ENCODE assay signal across 8 cellular contexts in the genomic region with DNA sequence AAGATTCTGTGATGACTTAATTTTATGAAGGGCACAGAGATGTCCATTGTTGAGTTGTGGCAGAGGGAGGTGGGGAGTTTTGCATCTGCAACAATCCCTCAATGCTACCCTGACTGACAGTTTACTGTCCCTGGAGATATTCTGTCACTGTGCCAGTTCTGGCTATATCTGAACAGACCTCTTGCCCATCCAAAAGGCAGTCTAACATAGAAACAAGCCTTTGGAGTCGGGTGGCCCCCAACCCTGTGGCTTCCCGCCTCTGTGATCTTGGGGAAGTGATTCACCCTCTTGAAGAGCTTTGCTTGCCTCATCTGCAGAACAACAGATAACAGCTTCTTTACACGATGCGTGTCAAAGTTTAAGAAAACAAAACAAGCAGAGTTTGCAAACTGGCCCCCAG. TPM values are rescaled to one million over a fixed set of nuclear protein-coding genes. Genes with fewer than 3 reads are reported as not detected.
DNase-seq lines count a peak whose midpoint lies in the region; ATAC-seq, FAIRE-seq and TF ChIP-seq lines count a peak whose summit lies in the region.
"Had no signal": no experiment of that assay in that cellular context is flagged by ENCODE, and none has a peak within 500 bp of the region (broad histone marks: within the 10 kb centered on the region; RNA-seq: fewer than 3 reads in every experiment).

No MANE protein-coding gene starts in this region.

- no peaks in the 10 kb centered on the region for H3K27me3 Mint-ChIP-seq in activated CD4-positive, alpha-beta memory T cell treated with anti-CD3 and anti-CD28 coated beads for 36 hours
- no peaks in the 10 kb centered on the region for H3K27me3 Mint-ChIP-seq in stimulated activated naive CD8-positive, alpha-beta T cell treated with anti-CD3 and anti-CD28 coated beads, Interleukin-15, Interleukin-2, amounts not matched to agents 100 ng/mL and 50 ng/mL, for 24 hours

- DNase-seq in M059J (ENCODE audit: low read depth) (peak; percentile 61), erythroblast (lab: John Stamatoyannopoulos, UW) (peak; percentile 92 to 96), GM12891 (ENCODE audit: insufficient read length, low spot score) (no peak), germinal center (ENCODE audit: low spot score) (no peak)
- DNase-seq in activated CD4-positive, alpha-beta memory T cell treated with anti-CD3 and anti-CD28 coated beads for 36 hours, result peak; percentile 78
- DNase-seq: foreskin keratinocyte had no signal

- H3K36me3 Mint-ChIP-seq in activated CD4-positive, alpha-beta memory T cell treated with anti-CD3 and anti-CD28 coated beads for 36 hours, result peaks cover 4% of the 10 kb centered on the region
- peaks cover 5% of the 10 kb centered on the region for H3K36me3 Mint-ChIP-seq in stimulated activated naive CD8-positive, alpha-beta T cell treated with anti-CD3 and anti-CD28 coated beads, Interleukin-15, Interleukin-2, amounts not matched to agents 100 ng/mL and 50 ng/mL, for 24 hours (ENCODE audit: low read depth)

- CTCF ChIA-PET in activated CD4-positive, alpha-beta memory T cell treated with anti-CD3 and anti-CD28 coated beads for 36 hours (lab: Charles Lee), result no interaction called here

- intact Hi-C loops in activated CD4-positive, alpha-beta memory T cell treated with anti-CD3 and anti-CD28 coated beads for 36 hours (cut with micrococcal nuclease), result loop anchor here (1.0 to 5.0 kb wide), 2 partner anchors 30 to 422 kb away; a partner anchor contains a TSS

- peak overlapping the region; percentile 82 for H3K27ac Mint-ChIP-seq in activated CD4-positive, alpha-beta memory T cell treated with anti-CD3 and anti-CD28 coated beads for 36 hours
- H3K27ac Mint-ChIP-seq in stimulated activated naive CD8-positive, alpha-beta T cell treated with anti-CD3 and anti-CD28 coated beads, Interleukin-15, Interleukin-2, amounts not matched to agents 100 ng/mL and 50 ng/mL, for 24 hours, result peak overlapping the region; percentile 79

- TF ChIP-seq POLR2A in erythroblast (IDR thresholded peaks at IDR 0.05; ENCODE audit: low read length) (no peak), GM12891 (IDR thresholded peaks at IDR 0.05; ENCODE audit: low read depth, low read length) (no peak)

- POLR2A ChIA-PET in activated CD4-positive, alpha-beta memory T cell treated with anti-CD3 and anti-CD28 coated beads for 36 hours (lab: Charles Lee), result interaction anchor here (1.1 kb wide), 1 partner anchor 30 kb away, joined by 5 read pairs; a partner anchor contains a TSS

- H3K4me1 Mint-ChIP-seq in activated CD4-positive, alpha-beta memory T cell treated with anti-CD3 and anti-CD28 coated beads for 36 hours (ENCODE audit: low read depth), result peaks cover 42% of the 10 kb centered on the region
- H3K4me1 Mint-ChIP-seq in stimulated activated naive CD8-positive, alpha-beta T cell treated with anti-CD3 and anti-CD28 coated beads, Interleukin-15, Interleukin-2, amounts not matched to agents 100 ng/mL and 50 ng/mL, for 24 hours (ENCODE audit: low read depth), result peaks cover 52% of the 10 kb centered on the region

- peak overlapping the region; percentile 38 for H3K4me3 Mint-ChIP-seq in activated CD4-positive, alpha-beta memory T cell treated with anti-CD3 and anti-CD28 coated beads for 36 hours
- H3K4me3 Mint-ChIP-seq in stimulated activated naive CD8-positive, alpha-beta T cell treated with anti-CD3 and anti-CD28 coated beads, Interleukin-15, Interleukin-2, amounts not matched to agents 100 ng/mL and 50 ng/mL, for 24 hours, result peak overlapping the region; percentile 75

- no peak for FAIRE-seq in GM12891 (lab: Jason Lieb, UNC)

- no peaks in the 10 kb centered on the region for H3K9me3 Mint-ChIP-seq in activated CD4-positive, alpha-beta memory T cell treated with anti-CD3 and anti-CD28 coated beads for 36 hours
- H3K9me3 Mint-ChIP-seq in stimulated activated naive CD8-positive, alpha-beta T cell treated with anti-CD3 and anti-CD28 coated beads, Interleukin-15, Interleukin-2, amounts not matched to agents 100 ng/mL and 50 ng/mL, for 24 hours, result no peaks in the 10 kb centered on the region

- no peak for ATAC-seq in HG03520 (IDR thresholded peaks at IDR 0.05; ENCODE audit: unreplicated experiment)
- ATAC-seq: foreskin keratinocyte had no signal

TF ChIP-seq in GM12891, 5 proteins besides CTCF, POLR2A, EP300 and RAD21:
- no peak for TF ChIP-seq POU2F2 (IDR thresholded peaks at IDR 0.05; ENCODE audit: low read depth, low read length)
- no peak for TF ChIP-seq SPI1 (IDR thresholded peaks at IDR 0.05; ENCODE audit: low read depth, low read length)
- TF ChIP-seq TAF1 (IDR thresholded peaks at IDR 0.05; ENCODE audit: low read depth, low read length), result no peak
- TF ChIP-seq POLR2AphosphoS5 (IDR thresholded peaks at IDR 0.05; ENCODE audit: low read depth, low read length), result no peak
- no peak for TF ChIP-seq PAX5 (IDR thresholded peaks at IDR 0.05; ENCODE audit: insufficient read depth, low read length, severe bottlenecking)

RNA-seq across cellular contexts. Expression of a gene that starts 3.8 kb away (rescaled TPM):
- total RNA-seq in M059J (2014; rRNA removed; shearing (Covaris generic)), result 46.3 and 67.8 TPM in 2 replicates
- total RNA-seq in activated CD4-positive, alpha-beta memory T cell treated with anti-CD3 and anti-CD28 coated beads for 36 hours, result 10 to 100 TPM; 66.8 to 67.8 TPM
- polyA plus RNA-seq in GM12891 (2012; ENCODE audit: low read depth, missing spikeins), result 20.6 TPM

RNA-seq across cellular contexts. Expression of a gene that starts 15.7 kb away (rescaled TPM):
- total RNA-seq in M059J (2014; rRNA removed; shearing (Covaris generic)), result 32.0 and 60.5 TPM in 2 replicates
- 10 to 100 TPM; 21.0 to 22.7 TPM for total RNA-seq in activated CD4-positive, alpha-beta memory T cell treated with anti-CD3 and anti-CD28 coated beads for 36 hours
- polyA plus RNA-seq in GM12891 (2012; ENCODE audit: low read depth, missing spikeins), result 6.2 TPM

RNA-seq across cellular contexts. Expression of a gene that starts 23.2 kb away (rescaled TPM):
- total RNA-seq in M059J (2014; rRNA removed; shearing (Covaris generic)), result not detected in 2 replicates
- 1 to 10 TPM; 1.8 to 2.3 TPM for total RNA-seq in activated CD4-positive, alpha-beta memory T cell treated with anti-CD3 and anti-CD28 coated beads for 36 hours
- polyA plus RNA-seq in GM12891 (2012; ENCODE audit: low read depth, missing spikeins), result 0.46 TPM

RNA-seq across cellular contexts. Expression of a gene that starts 27.8 kb away (rescaled TPM):
- total RNA-seq in M059J (2014; rRNA removed; shearing (Covaris generic)), result 0.12 TPM in 1 of 2 replicates, not detected in the other
- total RNA-seq in activated CD4-positive, alpha-beta memory T cell treated with anti-CD3 and anti-CD28 coated beads for 36 hours, result under 1 TPM; 0.26 to 0.31 TPM
- polyA plus RNA-seq in GM12891 (2012; ENCODE audit: low read depth, missing spikeins), result 0.06 TPM
- polyA plus RNA-seq: foreskin keratinocyte had no signal

RNA-seq across cellular contexts. Expression of a gene that starts 30.1 kb away (rescaled TPM):
- 15.6 and 18.0 TPM in 2 replicates for total RNA-seq in M059J (2014; rRNA removed; shearing (Covaris generic))
- total RNA-seq in activated CD4-positive, alpha-beta memory T cell treated with anti-CD3 and anti-CD28 coated beads for 36 hours, result 10 to 100 TPM in 1 of 2 experiments, 1 to 10 TPM in 1; 8.7 to 11.6 TPM
- polyA plus RNA-seq in GM12891 (2012; ENCODE audit: low read depth, missing spikeins), result 6.0 TPM

Comparison
In these comparisons a context has a peak if more than half of its experiments do, and no peak if none do; other contexts are left out.
1. DNase-seq: peak in M059J (single experiment), activated CD4-positive, alpha-beta memory T cell treated with anti-CD3 and anti-CD28 coated beads for 36 hours (single experiment) and erythroblast (2 of 2); none in GM12891 (single experiment) and germinal center (single experiment).